ENCODE assay signal across 2 cellular contexts in the genomic region with DNA sequence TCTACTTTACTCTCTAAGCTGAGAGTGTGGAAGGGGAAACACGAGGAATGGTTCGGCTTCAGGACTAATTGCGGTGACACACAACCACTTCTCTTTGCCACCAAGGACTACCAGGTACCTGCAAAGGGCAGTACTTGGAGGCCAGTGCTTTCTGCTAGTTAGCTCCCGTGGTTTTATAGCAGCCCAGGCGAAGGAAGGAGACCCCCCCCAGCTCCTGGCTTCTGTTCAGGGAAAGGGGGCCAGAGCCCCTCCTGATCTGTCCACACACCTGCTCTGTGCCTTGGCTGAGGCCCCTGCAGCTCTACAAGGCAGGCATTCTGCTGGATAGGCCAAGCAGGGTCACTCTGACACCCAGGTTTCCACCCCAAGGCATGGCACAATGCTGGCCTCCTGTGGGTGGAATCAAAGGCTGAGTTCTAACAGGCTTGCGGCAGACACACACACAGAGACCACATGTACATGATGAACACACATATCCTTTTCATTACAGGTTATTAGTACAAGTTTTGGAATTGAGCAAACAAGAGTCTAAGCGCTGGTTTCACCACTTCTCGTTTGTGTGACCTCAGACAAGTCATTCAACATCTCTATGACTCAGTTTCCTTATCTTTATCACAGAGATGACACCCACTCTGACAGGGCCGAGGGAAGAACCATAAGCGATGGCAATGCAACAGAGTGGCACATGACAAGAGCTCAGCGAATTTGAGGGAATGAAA.
A peak's percentile ranks its signal among the peaks of the same experiment; 100 is the strongest.
TF ChIP-seq lines count a peak whose summit lies in the region.

No MANE protein-coding gene starts in this region.

TF ChIP-seq in HepG2, 621 proteins besides CTCF, POLR2A, EP300 and RAD21 (continues in another document):
- TF ChIP-seq ZKSCAN8 (CRISPR knock-in tag; IDR thresholded peaks at IDR 0.05; ENCODE audit: borderline replicate concordance), result no peak
- TF ChIP-seq, protein P1, sequence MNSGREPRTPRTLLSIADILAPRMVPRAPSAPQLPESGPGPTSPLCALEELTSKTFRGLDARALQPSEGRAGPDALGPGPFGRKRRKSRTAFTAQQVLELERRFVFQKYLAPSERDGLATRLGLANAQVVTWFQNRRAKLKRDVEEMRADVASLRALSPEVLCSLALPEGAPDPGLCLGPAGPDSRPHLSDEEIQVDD (CRISPR knock-in tag; IDR thresholded peaks at IDR 0.05; ENCODE audit: borderline replicate concordance), result no peak
- TF ChIP-seq MAF1 (CRISPR knock-in tag; IDR thresholded peaks at IDR 0.05; ENCODE audit: borderline replicate concordance), result no peak
- peak; percentile 33; the same call in 1 of the 2 replicates for TF ChIP-seq POLR2G (IDR thresholded peaks at IDR 0.05; ENCODE audit: low read depth, low read length)
- no peak for TF ChIP-seq SMARCC2 (IDR thresholded peaks at IDR 0.05)
- no peak for TF ChIP-seq NFKBIZ (CRISPR knock-in tag; IDR thresholded peaks at IDR 0.05)
- no peak for TF ChIP-seq HMGXB4 (CRISPR knock-in tag; IDR thresholded peaks at IDR 0.05; ENCODE audit: borderline replicate concordance in 1 of 2, low read depth in 1 of 2)
- TF ChIP-seq, protein P2, sequence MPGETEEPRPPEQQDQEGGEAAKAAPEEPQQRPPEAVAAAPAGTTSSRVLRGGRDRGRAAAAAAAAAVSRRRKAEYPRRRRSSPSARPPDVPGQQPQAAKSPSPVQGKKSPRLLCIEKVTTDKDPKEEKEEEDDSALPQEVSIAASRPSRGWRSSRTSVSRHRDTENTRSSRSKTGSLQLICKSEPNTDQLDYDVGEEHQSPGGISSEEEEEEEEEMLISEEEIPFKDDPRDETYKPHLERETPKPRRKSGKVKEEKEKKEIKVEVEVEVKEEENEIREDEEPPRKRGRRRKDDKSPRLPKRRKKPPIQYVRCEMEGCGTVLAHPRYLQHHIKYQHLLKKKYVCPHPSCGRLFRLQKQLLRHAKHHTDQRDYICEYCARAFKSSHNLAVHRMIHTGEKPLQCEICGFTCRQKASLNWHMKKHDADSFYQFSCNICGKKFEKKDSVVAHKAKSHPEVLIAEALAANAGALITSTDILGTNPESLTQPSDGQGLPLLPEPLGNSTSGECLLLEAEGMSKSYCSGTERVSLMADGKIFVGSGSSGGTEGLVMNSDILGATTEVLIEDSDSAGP (CRISPR knock-in tag; IDR thresholded peaks at IDR 0.05; ENCODE audit: borderline replicate concordance), result 0 out of 2 replicates have a peak, but pooled peaks have one; percentile 36
- TF ChIP-seq, protein P3, sequence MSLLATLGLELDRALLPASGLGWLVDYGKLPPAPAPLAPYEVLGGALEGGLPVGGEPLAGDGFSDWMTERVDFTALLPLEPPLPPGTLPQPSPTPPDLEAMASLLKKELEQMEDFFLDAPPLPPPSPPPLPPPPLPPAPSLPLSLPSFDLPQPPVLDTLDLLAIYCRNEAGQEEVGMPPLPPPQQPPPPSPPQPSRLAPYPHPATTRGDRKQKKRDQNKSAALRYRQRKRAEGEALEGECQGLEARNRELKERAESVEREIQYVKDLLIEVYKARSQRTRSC (CRISPR knock-in tag; IDR thresholded peaks at IDR 0.05; ENCODE audit: low read depth), result no peak
- 0 out of 2 replicates have a peak, but pooled peaks have one; percentile 54 for TF ChIP-seq RNF219 (CRISPR knock-in tag; IDR thresholded peaks at IDR 0.05)
- TF ChIP-seq ZNF251 (CRISPR knock-in tag; IDR thresholded peaks at IDR 0.05), result no peak
- TF ChIP-seq, protein P4, sequence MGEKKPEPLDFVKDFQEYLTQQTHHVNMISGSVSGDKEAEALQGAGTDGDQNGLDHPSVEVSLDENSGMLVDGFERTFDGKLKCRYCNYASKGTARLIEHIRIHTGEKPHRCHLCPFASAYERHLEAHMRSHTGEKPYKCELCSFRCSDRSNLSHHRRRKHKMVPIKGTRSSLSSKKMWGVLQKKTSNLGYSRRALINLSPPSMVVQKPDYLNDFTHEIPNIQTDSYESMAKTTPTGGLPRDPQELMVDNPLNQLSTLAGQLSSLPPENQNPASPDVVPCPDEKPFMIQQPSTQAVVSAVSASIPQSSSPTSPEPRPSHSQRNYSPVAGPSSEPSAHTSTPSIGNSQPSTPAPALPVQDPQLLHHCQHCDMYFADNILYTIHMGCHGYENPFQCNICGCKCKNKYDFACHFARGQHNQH (CRISPR knock-in tag; IDR thresholded peaks at IDR 0.05), result no peak

TF ChIP-seq in WTC11, 78 proteins besides CTCF, POLR2A, EP300 and RAD21:
- TF ChIP-seq, protein P5, sequence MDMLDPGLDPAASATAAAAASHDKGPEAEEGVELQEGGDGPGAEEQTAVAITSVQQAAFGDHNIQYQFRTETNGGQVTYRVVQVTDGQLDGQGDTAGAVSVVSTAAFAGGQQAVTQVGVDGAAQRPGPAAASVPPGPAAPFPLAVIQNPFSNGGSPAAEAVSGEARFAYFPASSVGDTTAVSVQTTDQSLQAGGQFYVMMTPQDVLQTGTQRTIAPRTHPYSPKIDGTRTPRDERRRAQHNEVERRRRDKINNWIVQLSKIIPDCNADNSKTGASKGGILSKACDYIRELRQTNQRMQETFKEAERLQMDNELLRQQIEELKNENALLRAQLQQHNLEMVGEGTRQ (CRISPR knock-in tag; IDR thresholded peaks at IDR 0.05), result no peak
- TF ChIP-seq TEAD1 (CRISPR knock-in tag; IDR thresholded peaks at IDR 0.05), result no peak
- TF ChIP-seq, protein P6, sequence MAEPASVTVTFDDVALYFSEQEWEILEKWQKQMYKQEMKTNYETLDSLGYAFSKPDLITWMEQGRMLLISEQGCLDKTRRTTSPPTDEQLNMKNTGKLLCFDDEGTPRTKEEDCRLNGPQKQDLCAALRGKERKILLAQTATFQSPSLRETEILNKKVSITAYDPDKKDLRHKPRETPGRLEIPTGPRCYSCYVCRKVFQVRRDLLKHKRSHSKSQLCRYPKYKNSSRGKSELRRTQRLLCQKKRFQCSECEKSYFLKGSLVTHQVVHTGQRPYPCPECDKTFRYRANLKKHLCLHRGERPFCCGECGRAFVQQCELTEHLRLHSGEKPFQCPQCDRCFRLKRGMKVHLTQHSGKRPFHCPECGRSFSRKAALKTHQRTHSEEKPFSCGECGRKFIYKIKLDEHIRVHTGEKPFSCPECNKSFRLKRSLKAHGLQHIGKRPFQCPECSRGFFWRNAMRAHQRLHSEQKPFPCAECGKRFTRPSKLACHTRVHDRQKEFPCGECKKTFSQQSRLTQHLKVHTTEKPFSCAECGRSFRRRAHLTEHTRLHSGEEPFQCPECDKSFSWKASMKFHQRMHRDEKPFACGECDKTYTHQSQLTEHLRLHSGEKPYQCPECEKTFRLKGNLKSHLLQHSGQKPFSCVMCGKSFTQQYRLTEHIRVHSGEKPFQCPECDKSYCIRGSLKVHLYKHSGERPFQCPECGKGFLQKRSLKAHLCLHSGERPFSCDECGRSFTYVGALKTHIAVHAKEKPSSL (CRISPR knock-in tag; conservative IDR thresholded peaks at IDR 0.05), result no peak
- TF ChIP-seq GRHL2 (CRISPR knock-in tag; IDR thresholded peaks at IDR 0.05; ENCODE audit: insufficient replicate concordance, severe bottlenecking), result no peak
